Comparison of ENCODE assay signal across 20 cellular contexts in genomic region chr17:81603846-81604610, GRCh38. TPM values are rescaled to one million over a fixed set of nuclear protein-coding genes. Genes with fewer than 3 reads are reported as not detected.
"Had no signal": no experiment of that assay in that cellular context is flagged by ENCODE, and none has a peak within 500 bp of the region (broad histone marks: within the 10 kb centered on the region; RNA-seq: fewer than 3 reads in every experiment).

No MANE protein-coding gene starts in this region.

- H3K9me3 Mint-ChIP-seq: activated CD4-positive, alpha-beta T cell treated with anti-CD3 and anti-CD28 coated beads, Interleukin-2, amount 10 ng/mL, durations not matched to agents 7 days and 5 days; activated naive CD4-positive, alpha-beta T cell treated with anti-CD3 and anti-CD28 coated beads for 36 hours; activated T-cell treated with anti-CD3 and anti-CD28 coated beads, Interleukin-2, amount 50 U/mL, for 72 hours; natural killer cell treated with Interleukin-12 subunit alpha and Interleukin-12 subunit beta and Interleukin-15 and Interleukin-18, amount 100 ng/mL, for 72 hours; stimulated activated naive CD8-positive, alpha-beta T cell treated with anti-CD3 and anti-CD28 coated beads, Interleukin-15, amount 100 ng/mL, for 72 hours; T-helper 1 cell treated with Interleukin-12 subunit alpha and Interleukin-12 subunit beta and Interleukin-4 antibody, amounts not matched to agents 30 μg/mL and 1 μg/mL, for 36 hours had no signal

- H3K27ac Mint-ChIP-seq: activated CD4-positive, alpha-beta T cell treated with anti-CD3 and anti-CD28 coated beads, Interleukin-2, amount 10 ng/mL, durations not matched to agents 7 days and 5 days; activated naive CD4-positive, alpha-beta T cell treated with anti-CD3 and anti-CD28 coated beads for 36 hours; activated T-cell treated with anti-CD3 and anti-CD28 coated beads, Interleukin-2, amount 50 U/mL, for 72 hours; natural killer cell treated with Interleukin-12 subunit alpha and Interleukin-12 subunit beta and Interleukin-15 and Interleukin-18, amount 100 ng/mL, for 72 hours; stimulated activated naive CD8-positive, alpha-beta T cell treated with anti-CD3 and anti-CD28 coated beads, Interleukin-15, amount 100 ng/mL, for 72 hours; T-helper 1 cell treated with Interleukin-12 subunit alpha and Interleukin-12 subunit beta and Interleukin-4 antibody, amounts not matched to agents 30 μg/mL and 1 μg/mL, for 36 hours had no signal

- H3K4me3 Mint-ChIP-seq: activated CD4-positive, alpha-beta T cell treated with anti-CD3 and anti-CD28 coated beads, Interleukin-2, amount 10 ng/mL, durations not matched to agents 7 days and 5 days; activated naive CD4-positive, alpha-beta T cell treated with anti-CD3 and anti-CD28 coated beads for 36 hours; activated T-cell treated with anti-CD3 and anti-CD28 coated beads, Interleukin-2, amount 50 U/mL, for 72 hours; natural killer cell treated with Interleukin-12 subunit alpha and Interleukin-12 subunit beta and Interleukin-15 and Interleukin-18, amount 100 ng/mL, for 72 hours; stimulated activated naive CD8-positive, alpha-beta T cell treated with anti-CD3 and anti-CD28 coated beads, Interleukin-15, amount 100 ng/mL, for 72 hours; T-helper 1 cell treated with Interleukin-12 subunit alpha and Interleukin-12 subunit beta and Interleukin-4 antibody, amounts not matched to agents 30 μg/mL and 1 μg/mL, for 36 hours had no signal

- H3K4me1 ChIP-seq: foreskin keratinocyte, parathyroid adenoma, right lobe of liver had no signal

- ATAC-seq: activated T-cell treated with anti-CD3 and anti-CD28 coated beads, Interleukin-2, amount 50 U/mL, for 72 hours; foreskin keratinocyte; natural killer cell treated with Interleukin-12 subunit alpha and Interleukin-12 subunit beta and Interleukin-15 and Interleukin-18, amount 100 ng/mL, for 72 hours; right lobe of liver; stimulated activated naive CD8-positive, alpha-beta T cell treated with anti-CD3 and anti-CD28 coated beads, Interleukin-15, amount 100 ng/mL, for 72 hours had no signal

- H3K4me3 ChIP-seq: hepatocyte, right lobe of liver, skin epidermis, tibial artery had no signal

- H3K27me3 Mint-ChIP-seq: activated CD4-positive, alpha-beta T cell treated with anti-CD3 and anti-CD28 coated beads, Interleukin-2, amount 10 ng/mL, durations not matched to agents 7 days and 5 days; natural killer cell treated with Interleukin-12 subunit alpha and Interleukin-12 subunit beta and Interleukin-15 and Interleukin-18, amount 100 ng/mL, for 72 hours; stimulated activated naive CD8-positive, alpha-beta T cell treated with anti-CD3 and anti-CD28 coated beads, Interleukin-15, amount 100 ng/mL, for 72 hours had no signal

- H3K9me3 ChIP-seq: right lobe of liver, tibial artery had no signal

- DNase-seq: activated CD4-positive, alpha-beta T cell treated with anti-CD3 and anti-CD28 coated beads, Interleukin-2, amount 10 ng/mL, durations not matched to agents 7 days and 5 days; activated CD4-positive, CD25-positive, alpha-beta regulatory T cell; activated CD8-positive, alpha-beta memory T cell treated with anti-CD3 and anti-CD28 coated beads for 24 hours; activated effector memory CD4-positive, alpha-beta T cell treated with Interleukin-2 at 50 U/mL for 16 hours; activated naive CD4-positive, alpha-beta T cell treated with anti-CD3 and anti-CD28 coated beads for 36 hours; activated T-cell treated with anti-CD3 and anti-CD28 coated beads, Interleukin-2, amount 50 U/mL, for 72 hours; central memory CD4-positive, alpha-beta T cell; effector memory CD4-positive, alpha-beta T cell; foreskin keratinocyte; right lobe of liver; stimulated activated CD4-positive, alpha-beta T cell treated with anti-CD3 and anti-CD28 coated beads, Interleukin-1b, Interleukin-23, amount 100 ng/mL, for 48 hours; stimulated activated naive CD8-positive, alpha-beta T cell treated with anti-CD3 and anti-CD28 coated beads, Interleukin-15, amount 100 ng/mL, for 72 hours; T1000; tibial artery had no signal

- H3K27me3 ChIP-seq: foreskin keratinocyte, hepatocyte, right lobe of liver, tibial artery had no signal

- H3K27ac ChIP-seq: foreskin keratinocyte, hepatocyte, parathyroid adenoma, right lobe of liver, skin epidermis, tibial artery had no signal

RNA-seq across cellular contexts. Expression of gene PDE6G, which starts 52.3 kb away (rescaled TPM):
- total RNA-seq: foreskin keratinocyte, urinary bladder had no signal
